In the genomic region with DNA sequence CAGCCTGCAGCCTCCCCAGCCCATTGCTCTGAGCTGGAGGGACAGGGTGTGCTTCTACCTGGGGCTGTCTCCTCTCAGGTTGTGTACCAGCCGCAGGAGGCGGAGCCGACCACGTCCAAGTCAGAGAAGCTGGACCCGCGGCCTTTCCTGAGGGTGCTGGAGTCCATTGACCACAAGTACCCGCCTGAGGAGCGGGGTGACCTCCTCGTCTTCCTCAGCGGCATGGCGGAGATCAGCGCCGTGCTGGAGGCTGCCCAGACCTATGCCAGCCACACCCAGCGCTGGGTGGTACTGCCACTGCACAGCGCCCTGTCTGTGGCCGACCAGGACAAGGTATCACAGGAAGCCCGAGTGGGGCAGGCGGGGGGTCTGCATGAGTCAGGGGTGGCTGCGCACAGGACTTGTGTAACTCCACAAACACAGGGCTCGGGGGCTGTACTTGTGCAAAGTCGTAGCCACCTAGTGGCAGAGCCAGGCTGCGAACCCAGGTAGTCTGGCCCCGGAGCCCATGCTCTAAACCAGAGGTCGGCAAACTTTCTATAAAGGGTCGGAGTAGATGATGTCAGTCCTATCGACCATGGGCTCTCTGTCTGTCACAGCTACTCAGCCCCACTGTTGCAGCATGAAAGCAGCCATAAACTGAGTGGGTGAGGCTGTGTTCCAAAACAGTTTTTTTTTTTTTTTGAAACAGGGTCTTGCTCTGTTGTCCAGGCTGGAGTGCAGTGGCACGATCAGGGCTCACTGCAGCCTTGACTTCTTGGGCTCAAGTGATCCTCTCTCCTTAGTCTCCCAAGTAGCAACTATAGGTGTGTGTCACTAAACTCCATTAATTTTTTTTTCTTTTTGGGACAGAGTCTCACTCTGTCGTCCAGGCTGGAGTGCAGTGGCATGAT, we compare ENCODE assay signal across 1 cellular context.
TF ChIP-seq lines count a peak whose summit lies in the region.

No MANE protein-coding gene starts in this region.

TF ChIP-seq in H1, 55 proteins besides CTCF, POLR2A, EP300 and RAD21:
- TF ChIP-seq YY1 (IDR thresholded peaks at IDR 0.05; ENCODE audit: low read depth, low read length) (no peak), NRF1 (IDR thresholded peaks at IDR 0.05; ENCODE audit: low read depth, low read length) (no peak), PHF8 (conservative IDR thresholded peaks at IDR 0.05; ENCODE audit: low read depth, low read length) (no peak), JUND (IDR thresholded peaks at IDR 0.05; ENCODE audit: low read length) (no peak)
